In genomic region chr3:63993653-63994079, GRCh38 we compare ENCODE assay signal across 8 cellular contexts. TPM values are rescaled to one million over a fixed set of nuclear protein-coding genes. Genes with fewer than 3 reads are reported as not detected.
A peak's percentile ranks its signal among the peaks of the same experiment; 100 is the strongest.
DNase-seq lines count a peak whose midpoint lies in the region; ATAC-seq and TF ChIP-seq lines count a peak whose summit lies in the region.

No MANE protein-coding gene starts in this region.

- H3K9me3 Mint-ChIP-seq in activated naive CD8-positive, alpha-beta T cell (ENCODE audit: low read depth) = no peaks in the 10 kb centered on the region
- no peaks in the 10 kb centered on the region for H3K9me3 Mint-ChIP-seq in progenitor cell of endocrine pancreas (ENCODE audit: low read depth)

- H3K4me1 ChIP-seq in SJCRH30 = no peaks in the 10 kb centered on the region

- peaks cover 10% of the 10 kb centered on the region for H3K36me3 Mint-ChIP-seq in activated naive CD8-positive, alpha-beta T cell
- H3K36me3 Mint-ChIP-seq in progenitor cell of endocrine pancreas (ENCODE audit: insufficient read depth) = peaks cover 30% of the 10 kb centered on the region

- intact Hi-C loops in Right ventricle myocardium superior (cut with DNase I) = no loop called here

- H3K4me3 Mint-ChIP-seq in activated naive CD8-positive, alpha-beta T cell = no peak overlapping the region
- no peak overlapping the region for H3K4me3 Mint-ChIP-seq in progenitor cell of endocrine pancreas (ENCODE audit: low read depth)

- no peaks in the 10 kb centered on the region for H3K9me3 ChIP-seq in SJCRH30 (replicated peaks)

- H3K4me1 Mint-ChIP-seq in activated naive CD8-positive, alpha-beta T cell (ENCODE audit: low read depth) = peaks cover 37% of the 10 kb centered on the region
- peaks cover 3% of the 10 kb centered on the region for H3K4me1 Mint-ChIP-seq in progenitor cell of endocrine pancreas (ENCODE audit: low read depth)

- peak overlapping the region; percentile 72 for H3K27ac Mint-ChIP-seq in activated naive CD8-positive, alpha-beta T cell
- H3K27ac Mint-ChIP-seq in progenitor cell of endocrine pancreas = peak overlapping the region; percentile 29

- ATAC-seq in GM21447 (IDR thresholded peaks at IDR 0.05; ENCODE audit: unreplicated experiment) (peak; percentile 84), Right ventricle myocardium superior (ENCODE audit: poor library complexity) (peak; percentile 93)

- H3K36me3 ChIP-seq in SJCRH30 = no peaks in the 10 kb centered on the region

- no peaks in the 10 kb centered on the region for H3K27me3 ChIP-seq in SJCRH30

- H3K27me3 Mint-ChIP-seq in activated naive CD8-positive, alpha-beta T cell = no peaks in the 10 kb centered on the region
- no peaks in the 10 kb centered on the region for H3K27me3 Mint-ChIP-seq in progenitor cell of endocrine pancreas

- TF ChIP-seq CTCF in progenitor cell of endocrine pancreas (IDR thresholded peaks at IDR 0.05; ENCODE audit: unreplicated experiment) = peak; percentile 96

- DNase-seq in ELF-1 (ENCODE audit: low read depth, low spot score) (peak; percentile 83), HuH-7.5 (ENCODE audit: low spot score) (peak; percentile 93), SJCRH30 (peak; percentile 32 to 65), Right ventricle myocardium superior (peak; percentile 72), progenitor cell of endocrine pancreas (ENCODE audit: low spot score, unreplicated experiment) (peak; percentile 44), GOT3 (lab: John Stamatoyannopoulos, UW) (no peak)

- H3K4me3 ChIP-seq in SJCRH30 = no peak overlapping the region

- no peak overlapping the region for H3K27ac ChIP-seq in SJCRH30

RNA-seq across cellular contexts. Expression of gene PSMD6, which starts 29.6 kb away (rescaled TPM):
- total RNA-seq in SJCRH30 (2014; rRNA removed; shearing (Covaris generic)) = 73.6 and 76.1 TPM in 2 replicates
- 77.8 TPM for total RNA-seq in Right ventricle myocardium superior
- 76.9 and 77.6 TPM in 2 replicates for total RNA-seq in progenitor cell of endocrine pancreas
